In genomic region chr15:76038512-76038911, GRCh38 we compare ENCODE assay signal across 25 cellular contexts. TPM values are rescaled to one million over a fixed set of nuclear protein-coding genes. Genes with fewer than 3 reads are reported as not detected.
DNase-seq lines count a peak whose midpoint lies in the region; ATAC-seq, FAIRE-seq and TF ChIP-seq lines count a peak whose summit lies in the region.
"Had no signal": no experiment of that assay in that cellular context is flagged by ENCODE, and none has a peak within 500 bp of the region (broad histone marks: within the 10 kb centered on the region; RNA-seq: fewer than 3 reads in every experiment).

No MANE protein-coding gene starts in this region.

- no peaks in the 10 kb centered on the region for H3K4me1 Mint-ChIP-seq in MCF 10A (ENCODE audit: insufficient read depth, unreplicated experiment)
- no peaks in the 10 kb centered on the region for H3K4me1 Mint-ChIP-seq in CD8-positive, alpha-beta T cell (ENCODE audit: low read depth)

- H3K4me1 ChIP-seq in breast epithelium = no peaks in the 10 kb centered on the region
- peaks cover 2% of the 10 kb centered on the region in 2 donors for H3K4me1 ChIP-seq in esophagus (ENCODE audit: control insufficient read depth in 2 of 2, insufficient read depth in 2 of 2, low read length in 1 of 2)
- peaks cover 20% of the 10 kb centered on the region for H3K4me1 ChIP-seq in keratinocyte (ENCODE audit: control insufficient read depth, extremely low read depth, insufficient read depth, low read length)
- H3K4me1 ChIP-seq in CD8-positive, alpha-beta T cell (ENCODE audit: insufficient read depth, low read length) = no peaks in the 10 kb centered on the region
- H3K4me1 ChIP-seq in SJCRH30 = no peaks in the 10 kb centered on the region
- H3K4me1 ChIP-seq: A549 had no signal

- H3K27ac Mint-ChIP-seq in MCF 10A (ENCODE audit: low read depth, unreplicated experiment) = no peak overlapping the region
- no peak overlapping the region for H3K27ac Mint-ChIP-seq in CD8-positive, alpha-beta T cell
- H3K27ac Mint-ChIP-seq: CD4-positive, alpha-beta T cell; HFFc6 had no signal

- no peak for TF ChIP-seq CTCF in MCF 10A (IDR thresholded peaks at IDR 0.05; ENCODE audit: unreplicated experiment)
- TF ChIP-seq CTCF in breast epithelium (IDR thresholded peaks at IDR 0.05) = no peak
- TF ChIP-seq CTCF in keratinocyte (optimal IDR thresholded peaks at IDR 0.05 in 1 of 3, IDR thresholded peaks at IDR 0.05 in 1 of 3, conservative IDR thresholded peaks at IDR 0.05 in 1 of 3; ENCODE audit: extremely low read depth in 1 of 3, insufficient read depth in 2 of 3, low read length in 3 of 3) = no peak
- TF ChIP-seq CTCF in CD8-positive, alpha-beta T cell (IDR thresholded peaks at IDR 0.05) = no peak

- H3K4me3 ChIP-seq in breast epithelium (no peak overlapping the region), esophagus (ENCODE audit: low read depth in 1 of 2, low read length in 2 of 2) (no peak overlapping the region), keratinocyte (ENCODE audit: control insufficient read depth in 2 of 3, extremely low read depth in 1 of 3, insufficient read depth in 2 of 3, low read depth in 1 of 3, low read length in 3 of 3) (peak overlapping the region in 1 of 3 experiments; percentile 26), SJCRH30 (no peak overlapping the region)
- no peak overlapping the region for H3K4me3 ChIP-seq in CD8-positive, alpha-beta T cell (ENCODE audit: low read depth, low read length)
- H3K4me3 ChIP-seq: A549 had no signal

- H3K9me1 ChIP-seq in keratinocyte (ENCODE audit: control insufficient read depth, extremely low read depth, insufficient read depth, low read length) = no peaks in the 10 kb centered on the region

- peak; percentile 100 for FAIRE-seq in keratinocyte (lab: Jason Lieb, UNC)
- FAIRE-seq: GM12892, GM18507, HTR-8/SVneo had no signal

- peak overlapping the region; percentile 79 for H3K4me2 ChIP-seq in keratinocyte (ENCODE audit: control insufficient read depth, extremely low read depth, insufficient read depth, low read depth, low read length)
- H3K4me2 ChIP-seq: A549 had no signal

- TF ChIP-seq POLR2A in breast epithelium (IDR thresholded peaks at IDR 0.05) = no peak

- no peak overlapping the region for H3K27ac ChIP-seq in breast epithelium
- H3K27ac ChIP-seq in esophagus (ENCODE audit: low read depth in 2 of 2, low read length in 1 of 2) = peak overlapping the region; percentile 7 to 29
- H3K27ac ChIP-seq in keratinocyte (ENCODE audit: control insufficient read depth, insufficient read depth, low read length) = no peak overlapping the region
- H3K27ac ChIP-seq in CD8-positive, alpha-beta T cell (ENCODE audit: low read depth, low read length) = no peak overlapping the region
- no peak overlapping the region for H3K27ac ChIP-seq in SJCRH30
- H3K27ac ChIP-seq: 22Rv1, A549, C4-2B had no signal

- DNase-seq in MCF 10A (ENCODE audit: unreplicated experiment) (peak; percentile 22), breast epithelium (ENCODE audit: low spot score in 2 of 2) (no peak), keratinocyte (ENCODE audit: low read depth, low spot score) (peak; percentile 83), germinal center (ENCODE audit: low spot score) (no peak), SJCRH30 (no peak)
- DNase-seq in CD8-positive, alpha-beta T cell = no peak
- DNase-seq: AML-193; CD4-positive, alpha-beta T cell; DMS153; DMS79; GDM1; GOT3; H7; HFFc6 had no signal

- CTCF ChIA-PET in MCF 10A (lab: Yijun Ruan, JAX) = interaction anchor here (1.7 kb wide), 1 partner anchor 18 kb away, joined by 6 read pairs; no protein-coding TSS in a partner anchor
- CTCF ChIA-PET in CD8-positive, alpha-beta T cell (lab: Charles Lee) = no interaction called here

- H3K9me3 ChIP-seq in breast epithelium = peaks cover 0 to 25% of the 10 kb centered on the region in 2 donors
- peaks cover 0 to 3% of the 10 kb centered on the region in 2 donors for H3K9me3 ChIP-seq in esophagus (ENCODE audit: control insufficient read depth in 2 of 2, insufficient read depth in 1 of 2, low read depth in 1 of 2, low read length in 1 of 2)
- H3K9me3 ChIP-seq in keratinocyte (ENCODE audit: control insufficient read depth, low read depth, low read length) = no peaks in the 10 kb centered on the region
- H3K9me3 ChIP-seq in CD8-positive, alpha-beta T cell (ENCODE audit: low read length) = no peaks in the 10 kb centered on the region
- H3K9me3 ChIP-seq in SJCRH30 (replicated peaks) = no peaks in the 10 kb centered on the region
- H3K9me3 ChIP-seq: A549 had no signal

- no peak overlapping the region for H3K4me3 Mint-ChIP-seq in MCF 10A (ENCODE audit: unreplicated experiment)
- H3K4me3 Mint-ChIP-seq in CD8-positive, alpha-beta T cell = no peak overlapping the region
- H3K4me3 Mint-ChIP-seq: CD4-positive, alpha-beta T cell; HFFc6 had no signal

- ATAC-seq in GM21381 (IDR thresholded peaks at IDR 0.05; ENCODE audit: unreplicated experiment) = no peak
- no peak for ATAC-seq in CD8-positive, alpha-beta T cell
- ATAC-seq: A549, HCT116 had no signal

- POLR2A ChIA-PET in MCF 10A (lab: Yijun Ruan, JAX) = interaction anchor here (0.7 to 1.6 kb wide), 7 partner anchors 9 to 92 kb away, joined by 3 to 4 read pairs (median 3); partner anchors contain the start of gene NRG4
- POLR2A ChIA-PET in CD8-positive, alpha-beta T cell (lab: Charles Lee) = no interaction called here

- no TSS peak for BruUV-seq in MCF 10A (replicated peaks; lab: Mats Ljungman, UMichigan)

- H3K27me3 ChIP-seq in breast epithelium (no peaks in the 10 kb centered on the region), esophagus (ENCODE audit: control insufficient read depth in 1 of 2, insufficient read depth in 2 of 2, low read length in 2 of 2) (no peaks in the 10 kb centered on the region), keratinocyte (ENCODE audit: control insufficient read depth, extremely low read depth, insufficient read depth, low read length) (no peaks in the 10 kb centered on the region), SJCRH30 (no peaks in the 10 kb centered on the region)
- H3K27me3 ChIP-seq in CD8-positive, alpha-beta T cell (ENCODE audit: insufficient read depth, low read length) = no peaks in the 10 kb centered on the region

- no peaks in the 10 kb centered on the region for H3K36me3 Mint-ChIP-seq in MCF 10A (ENCODE audit: insufficient read depth, unreplicated experiment)
- H3K36me3 Mint-ChIP-seq in CD8-positive, alpha-beta T cell = no peaks in the 10 kb centered on the region

- dilution Hi-C loops in keratinocyte (cut with MboI; ENCODE audit: extremely low pct_ligation_motif_present, low sequenced_read_pairs) = no loop called here

- 69 to 88% methylated on average over 1 of the region's 1 CpG for WGBS in esophagus, 2 donors

- H3K36me3 ChIP-seq in breast epithelium (no peaks in the 10 kb centered on the region), esophagus (ENCODE audit: control insufficient read depth in 2 of 2, insufficient read depth in 2 of 2, low read length in 1 of 2) (no peaks in the 10 kb centered on the region), keratinocyte (ENCODE audit: control insufficient read depth in 2 of 2, extremely low read depth in 1 of 2, insufficient read depth in 2 of 2, low read length in 2 of 2) (no peaks in the 10 kb centered on the region), SJCRH30 (no peaks in the 10 kb centered on the region)
- H3K36me3 ChIP-seq in CD8-positive, alpha-beta T cell (ENCODE audit: insufficient read depth, low read length) = no peaks in the 10 kb centered on the region

- H3K27me3 Mint-ChIP-seq in MCF 10A (ENCODE audit: insufficient read depth, unreplicated experiment) = peaks cover 28% of the 10 kb centered on the region
- H3K27me3 Mint-ChIP-seq in CD8-positive, alpha-beta T cell (ENCODE audit: low read depth) = peaks cover 19% of the 10 kb centered on the region

- H4K20me1 ChIP-seq in keratinocyte (ENCODE audit: control insufficient read depth, extremely low read depth, insufficient read depth, low read length) = no peaks in the 10 kb centered on the region

- no peaks in the 10 kb centered on the region for H3K9me3 Mint-ChIP-seq in MCF 10A (ENCODE audit: unreplicated experiment)
- peaks cover 24% of the 10 kb centered on the region for H3K9me3 Mint-ChIP-seq in CD8-positive, alpha-beta T cell

- H3K9ac ChIP-seq in keratinocyte (ENCODE audit: control insufficient read depth, extremely low read depth, insufficient read depth, low read length) = no peak overlapping the region

- no peaks in the 10 kb centered on the region for H3K79me2 ChIP-seq in keratinocyte (ENCODE audit: control insufficient read depth, insufficient read depth, low read length)

- intact Hi-C loops in MCF 10A (cut with micrococcal nuclease) = no loop called here
- intact Hi-C loops in breast epithelium (cut with DNase I; ENCODE audit: low total_unique reads) = no loop called here
- intact Hi-C loops in CD8-positive, alpha-beta T cell (cut with DNase I, micrococcal nuclease) = no loop called here

- H2AFZ ChIP-seq in keratinocyte (ENCODE audit: control insufficient read depth, low read length) = peak overlapping the region; percentile 83

RNA-seq across cellular contexts. Expression of gene TMEM266, which starts 21.3 kb away (rescaled TPM):
- not detected in 2 replicates for total RNA-seq in MCF 10A (2022)
- under 1 TPM in 2 of 3 donors, not detected in 1; 0.29 to 0.32 TPM for total RNA-seq in breast epithelium
- under 1 TPM; 0.06 to 0.14 TPM for polyA plus RNA-seq in esophagus
- 0.02 to 0.35 TPM (median 0.03 TPM) in 3 replicates for polyA plus RNA-seq in keratinocyte
- 0.69 TPM for polyA plus RNA-seq in keratinocyte (2011; ENCODE audit: low read depth)
- 0.12 and 0.13 TPM in 2 replicates for polyA plus RNA-seq in keratinocyte (2011; cell fraction: cytosol; rRNA removed)
- 0.09 and 0.24 TPM in 2 replicates for polyA plus RNA-seq in keratinocyte (2011; cell fraction: nucleus; rRNA removed)
- 0.24 and 0.66 TPM in 2 replicates for polyA plus RNA-seq in keratinocyte (2012; ENCODE audit: low replicate concordance)
- 0.13 TPM in 1 of 3 replicates, not detected in the others for polyA minus RNA-seq in keratinocyte
- not detected for polyA minus RNA-seq in keratinocyte (2011; cell fraction: cytosol; rRNA and poly(A)+ RNA removed)
- polyA minus RNA-seq in keratinocyte (2011; cell fraction: nucleus; rRNA and poly(A)+ RNA removed) = not detected in 2 replicates
- not detected for total RNA-seq in CD8-positive, alpha-beta T cell
- total RNA-seq in SJCRH30 (2014; rRNA removed; shearing (Covaris generic)) = 0.05 and 0.10 TPM in 2 replicates
- total RNA-seq: CD4-positive, alpha-beta T cell; Daoy had no signal

RNA-seq across cellular contexts. Expression of gene NRG4, which starts 26.3 kb away (rescaled TPM):
- total RNA-seq in MCF 10A (2022) = not detected in 2 replicates
- total RNA-seq in breast epithelium = under 1 TPM in 1 of 3 donors, not detected in 2; 0.15 TPM
- polyA plus RNA-seq in esophagus = 1 to 10 TPM in 1 of 2 donors, under 1 TPM in 1; 0.79 to 2.1 TPM
- 0.26 to 1.7 TPM (median 0.96 TPM) in 3 replicates for polyA plus RNA-seq in keratinocyte
- polyA plus RNA-seq in keratinocyte (2011; ENCODE audit: low read depth) = not detected
- polyA plus RNA-seq in keratinocyte (2011; cell fraction: cytosol; rRNA removed) = 0.56 and 0.74 TPM in 2 replicates
- polyA plus RNA-seq in keratinocyte (2011; cell fraction: nucleus; rRNA removed) = 0.68 and 0.73 TPM in 2 replicates
- polyA plus RNA-seq in keratinocyte (2012; ENCODE audit: low replicate concordance) = 0.42 and 1.0 TPM in 2 replicates
- polyA minus RNA-seq in keratinocyte = 0.10 to 1.6 TPM (median 0.46 TPM) in 3 replicates
- not detected for polyA minus RNA-seq in keratinocyte (2011; cell fraction: cytosol; rRNA and poly(A)+ RNA removed)
- polyA minus RNA-seq in keratinocyte (2011; cell fraction: nucleus; rRNA and poly(A)+ RNA removed) = 0.54 TPM in 1 of 2 replicates, not detected in the other
- not detected for total RNA-seq in CD8-positive, alpha-beta T cell
- total RNA-seq in SJCRH30 (2014; rRNA removed; shearing (Covaris generic)) = 1.0 and 1.4 TPM in 2 replicates
- total RNA-seq: CD4-positive, alpha-beta T cell; HFFc6 had no signal
- polyA plus RNA-seq: BJ had no signal

Comparison
In these comparisons a context has a peak if more than half of its experiments do, and no peak if none do; other contexts are left out.
1. DNase-seq: peak in MCF 10A (single experiment) and keratinocyte (single experiment); none in breast epithelium (0 of 2), germinal center (single experiment), CD8-positive, alpha-beta T cell (0 of 7) and SJCRH30 (0 of 2).
2. H3K27ac ChIP-seq: peak in esophagus (2 of 2); none in breast epithelium (0 of 2), keratinocyte (single experiment), CD8-positive, alpha-beta T cell (single experiment) and SJCRH30 (single experiment).